In the genomic region with DNA sequence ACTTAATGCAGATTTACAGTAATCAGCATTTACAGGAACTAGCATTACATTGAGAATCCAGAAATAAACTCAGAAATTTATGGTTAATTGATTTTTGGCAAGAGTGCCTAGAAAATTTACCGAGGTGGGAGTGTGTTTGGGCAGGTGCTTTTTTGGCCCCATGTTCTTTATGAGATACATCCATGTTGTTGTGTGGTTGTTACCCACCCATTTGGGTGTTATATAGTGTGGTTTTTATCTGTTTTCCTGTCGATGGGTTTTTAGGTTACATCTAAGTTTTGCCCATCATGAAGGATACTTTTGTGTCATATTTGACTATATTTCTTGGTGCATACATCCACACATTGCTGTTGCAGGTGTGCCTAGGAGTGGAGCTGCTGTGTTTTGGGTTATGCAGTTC, we compare ENCODE assay signal across 18 cellular contexts.
DNase-seq lines count a peak whose midpoint lies in the region; ATAC-seq and TF ChIP-seq lines count a peak whose summit lies in the region.
"Had no signal": no experiment of that assay in that cellular context is flagged by ENCODE, and none has a peak within 500 bp of the region (broad histone marks: within the 10 kb centered on the region; RNA-seq: fewer than 3 reads in every experiment).

No MANE protein-coding gene starts in this region.

- H3K4me3 Mint-ChIP-seq in CD8-positive, alpha-beta T cell, result no peak overlapping the region
- no peak overlapping the region for H3K4me3 Mint-ChIP-seq in central memory CD8-positive, alpha-beta T cell
- peak overlapping the region in 1 of 5 donors; percentile 61 for H3K4me3 Mint-ChIP-seq in immature natural killer cell
- H3K4me3 Mint-ChIP-seq: CD14-positive monocyte; CD4-positive, alpha-beta memory T cell; CD4-positive, CD25-positive, alpha-beta regulatory T cell had no signal

- no peak for ATAC-seq in CD8-positive, alpha-beta T cell
- ATAC-seq in central memory CD8-positive, alpha-beta T cell (replicated peaks; ENCODE audit: extremely low read depth, poor library complexity, severe bottlenecking), result peak; percentile 43

- no peak overlapping the region for H3K27ac ChIP-seq in CD8-positive, alpha-beta T cell (ENCODE audit: low read depth, low read length)
- H3K27ac ChIP-seq: BLaER1 had no signal

- POLR2A ChIA-PET in CD8-positive, alpha-beta T cell (lab: Charles Lee), result no interaction called here

- no peaks in the 10 kb centered on the region for H3K9me3 ChIP-seq in CD8-positive, alpha-beta T cell (ENCODE audit: low read length)
- H3K9me3 ChIP-seq: BE2C, BLaER1, Caco-2 had no signal

- CTCF ChIA-PET in CD8-positive, alpha-beta T cell (lab: Charles Lee), result no interaction called here

- H3K9me3 Mint-ChIP-seq in CD8-positive, alpha-beta T cell, result no peaks in the 10 kb centered on the region
- no peaks in the 10 kb centered on the region for H3K9me3 Mint-ChIP-seq in central memory CD8-positive, alpha-beta T cell
- H3K9me3 Mint-ChIP-seq in immature natural killer cell, result no peaks in the 10 kb centered on the region
- H3K9me3 Mint-ChIP-seq: CD4-positive, alpha-beta memory T cell had no signal

- no peaks in the 10 kb centered on the region for H3K27me3 Mint-ChIP-seq in CD8-positive, alpha-beta T cell (ENCODE audit: low read depth)
- H3K27me3 Mint-ChIP-seq in central memory CD8-positive, alpha-beta T cell, result no peaks in the 10 kb centered on the region
- peaks cover 0 to 4% (median 0%) of the 10 kb centered on the region in 3 donors for H3K27me3 Mint-ChIP-seq in immature natural killer cell (ENCODE audit: low read depth in 3 of 3)
- H3K27me3 Mint-ChIP-seq: CD4-positive, alpha-beta memory T cell; CD4-positive, CD25-positive, alpha-beta regulatory T cell had no signal

- no peaks in the 10 kb centered on the region for H3K4me1 ChIP-seq in CD8-positive, alpha-beta T cell (ENCODE audit: insufficient read depth, low read length)
- H3K4me1 ChIP-seq: BE2C, BLaER1, Caco-2 had no signal

- peaks cover 48% of the 10 kb centered on the region for H3K36me3 Mint-ChIP-seq in CD8-positive, alpha-beta T cell
- H3K36me3 Mint-ChIP-seq in central memory CD8-positive, alpha-beta T cell (ENCODE audit: insufficient read depth), result peaks cover 12% of the 10 kb centered on the region
- peaks cover 0 to 27% (median 27%) of the 10 kb centered on the region in 3 donors for H3K36me3 Mint-ChIP-seq in immature natural killer cell

- intact Hi-C loops in CD8-positive, alpha-beta T cell (cut with DNase I, micrococcal nuclease), result no loop called here

- no peaks in the 10 kb centered on the region for H3K36me3 ChIP-seq in CD8-positive, alpha-beta T cell (ENCODE audit: insufficient read depth, low read length)
- H3K36me3 ChIP-seq: BE2C had no signal

- DNase-seq in CD8-positive, alpha-beta T cell, result no peak
- DNase-seq in central memory CD8-positive, alpha-beta T cell (ENCODE audit: low spot score in 2 of 2), result no peak
- DNase-seq in immature natural killer cell (peak; percentile 20 to 43 (median 39)), NCI-H1105 treated with DMSO at 0.1 percent for 48 hours (lab: John Stamatoyannopoulos, UW) (no peak), kidney glomerular epithelial cell (lab: John Stamatoyannopoulos, UW) (no peak)
- no peak for DNase-seq in effector CD8-positive, alpha-beta T cell (lab: John Stamatoyannopoulos, UW)
- DNase-seq: 8988T; ACHN; BE2C; C1 segment of cervical spinal cord; Caco-2; Calu3; CD4-positive, alpha-beta memory T cell; CD4-positive, CD25-positive, alpha-beta regulatory T cell; DMS79 treated with DMSO at 0.1 percent for 48 hours; GF-D8 had no signal

- peaks cover 5% of the 10 kb centered on the region for H3K4me1 Mint-ChIP-seq in CD8-positive, alpha-beta T cell (ENCODE audit: low read depth)
- peaks cover 10% of the 10 kb centered on the region for H3K4me1 Mint-ChIP-seq in central memory CD8-positive, alpha-beta T cell
- peaks cover 23 to 37% of the 10 kb centered on the region in 2 donors for H3K4me1 Mint-ChIP-seq in immature natural killer cell

- no peak overlapping the region for H3K4me3 ChIP-seq in CD8-positive, alpha-beta T cell (ENCODE audit: low read depth, low read length)
- H3K4me3 ChIP-seq: BLaER1 had no signal

- no peak for TF ChIP-seq CTCF in CD8-positive, alpha-beta T cell (IDR thresholded peaks at IDR 0.05)

- H3K27ac Mint-ChIP-seq in CD8-positive, alpha-beta T cell, result peak overlapping the region; percentile 11
- H3K27ac Mint-ChIP-seq in central memory CD8-positive, alpha-beta T cell (ENCODE audit: low read depth), result no peak overlapping the region
- peak overlapping the region in 4 of 6 donors; percentile 19 to 70 (median 34) for H3K27ac Mint-ChIP-seq in immature natural killer cell

- H3K27me3 ChIP-seq in CD8-positive, alpha-beta T cell (ENCODE audit: insufficient read depth, low read length), result no peaks in the 10 kb centered on the region
- H3K27me3 ChIP-seq: BE2C, BLaER1 had no signal

Comparison
In these comparisons a context has a peak if more than half of its experiments do, and no peak if none do; other contexts are left out.
1. DNase-seq: peak in immature natural killer cell (3 of 3); none in CD8-positive, alpha-beta T cell (0 of 7), central memory CD8-positive, alpha-beta T cell (0 of 2), effector CD8-positive, alpha-beta T cell (single experiment), NCI-H1105 treated with DMSO at 0.1 percent for 48 hours (single experiment) and kidney glomerular epithelial cell (single experiment).